Comparison of ENCODE assay signal across 18 cellular contexts in the genomic region with DNA sequence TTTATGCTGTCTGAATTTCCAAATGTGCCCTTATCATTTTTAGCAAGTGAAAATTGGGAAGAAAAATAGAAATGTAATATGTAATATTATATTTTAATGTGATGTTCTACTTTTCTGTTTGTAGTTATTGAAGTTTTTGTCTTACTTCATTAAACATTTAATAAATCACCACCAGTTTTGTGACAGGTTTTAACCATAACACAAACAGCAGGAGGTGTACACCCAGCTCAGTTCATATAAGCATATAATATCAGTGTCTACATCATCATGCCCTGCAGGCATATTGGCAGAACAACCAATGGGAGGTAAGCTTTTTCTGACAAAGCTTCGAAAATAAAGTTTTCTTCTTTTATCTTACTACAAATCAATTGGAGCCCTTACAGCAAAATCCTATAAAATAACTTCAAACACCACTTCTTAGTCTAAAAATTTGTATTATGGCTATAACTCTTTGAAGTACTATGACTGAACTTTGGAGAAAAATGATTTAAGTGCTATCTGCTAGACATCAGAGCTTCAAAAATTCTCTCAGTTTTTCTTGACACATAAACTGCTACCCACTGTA.
DNase-seq lines count a peak whose midpoint lies in the region; ATAC-seq and TF ChIP-seq lines count a peak whose summit lies in the region.
"Had no signal": no experiment of that assay in that cellular context is flagged by ENCODE, and none has a peak within 500 bp of the region (broad histone marks: within the 10 kb centered on the region; RNA-seq: fewer than 3 reads in every experiment).

No MANE protein-coding gene starts in this region.

- DNase-seq in NCI-H146 (lab: John Stamatoyannopoulos, UW) (peak; percentile 10), NCI-H146 treated with DMSO at 0.1 percent for 48 hours (lab: John Stamatoyannopoulos, UW; ENCODE audit: unreplicated experiment) (no peak), NCI-H1417 (lab: John Stamatoyannopoulos, UW) (peak in 2 of 3 experiments; percentile 43 to 84), SK-N-MC (ENCODE audit: low read depth, low spot score) (peak; percentile 59), NCI-H1436 (lab: John Stamatoyannopoulos, UW) (no peak)
- no peak for DNase-seq in NK-92 treated with Interleukin-12 subunit alpha and Interleukin-12 subunit beta, amount 100 ng/mL, for 24 hours (lab: John Stamatoyannopoulos, UW)
- DNase-seq: Caco-2; CD4-positive, CD25-positive, alpha-beta regulatory T cell; CD8-positive, alpha-beta T cell; DMS 273 treated with DMSO at 0.1 percent for 48 hours; DMS79; H9 had no signal

- peak overlapping the region; percentile 79 for H3K27ac ChIP-seq in SK-N-MC
- H3K27ac ChIP-seq: 22Rv1, BLaER1, C4-2B had no signal

- H3K9me3 ChIP-seq in SK-N-MC (ENCODE audit: low read depth, low read length), result no peaks in the 10 kb centered on the region
- H3K9me3 ChIP-seq: BLaER1, Caco-2 had no signal

- H3K9ac ChIP-seq in SK-N-MC (ENCODE audit: insufficient read length), result no peak overlapping the region
- H3K9ac ChIP-seq: BLaER1 had no signal

- peak overlapping the region; percentile 42 for H3K4me3 ChIP-seq in SK-N-MC
- H3K4me3 ChIP-seq: BLaER1, GM23338 had no signal

- no peaks in the 10 kb centered on the region for H3K36me3 ChIP-seq in SK-N-MC (ENCODE audit: insufficient read depth, low read length)
- H3K36me3 ChIP-seq: BLaER1 had no signal

- ATAC-seq in SK-N-SH treated with all-trans-retinoic acid at 6 μM for 48 hours, result no peak
- ATAC-seq: CD8-positive, alpha-beta T cell; GM23338; HCT116 had no signal

TF ChIP-seq in SK-N-SH treated with all-trans-retinoic acid at 6 μM for 48 hours, 23 proteins besides CTCF, POLR2A, EP300 and RAD21:
- TF ChIP-seq TOX (CRISPR knock-in tag; IDR thresholded peaks at IDR 0.05; ENCODE audit: borderline replicate concordance) (no peak), OSR1 (CRISPR knock-in tag; IDR thresholded peaks at IDR 0.05) (no peak)

Comparison
In these comparisons a context has a peak if more than half of its experiments do, and no peak if none do; other contexts are left out.
1. DNase-seq: peak in NCI-H146 (single experiment), NCI-H1417 (2 of 3) and SK-N-MC (single experiment); none in NCI-H146 treated with DMSO at 0.1 percent for 48 hours (single experiment), NK-92 treated with Interleukin-12 subunit alpha and Interleukin-12 subunit beta, amount 100 ng/mL, for 24 hours (single experiment) and NCI-H1436 (single experiment).